Comparison of ENCODE assay signal across 1 cellular context in the genomic region with DNA sequence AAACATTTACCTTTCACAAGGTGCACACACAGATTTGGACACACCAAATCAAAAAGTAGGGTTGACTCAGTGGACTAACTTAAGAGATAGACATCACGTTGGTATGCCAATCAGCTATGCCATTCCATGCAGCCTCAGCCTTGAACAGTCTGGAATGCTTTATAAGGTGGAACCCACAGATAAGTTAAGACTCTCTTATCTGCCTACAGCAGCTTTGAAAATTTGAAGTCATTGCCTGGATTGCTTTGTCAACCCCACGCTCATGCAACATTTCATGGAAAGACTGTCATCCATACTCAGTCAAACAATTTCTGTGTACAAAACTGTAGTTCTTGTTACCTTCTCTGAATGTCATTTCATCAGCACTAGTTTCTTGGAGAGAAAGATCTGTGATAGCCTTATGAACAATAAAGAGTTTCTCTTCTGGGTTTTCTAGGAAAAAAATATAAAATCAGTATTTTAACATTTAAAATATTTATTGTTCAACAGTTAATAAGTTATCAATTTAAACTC.
A peak's percentile ranks its signal among the peaks of the same experiment; 100 is the strongest.
TF ChIP-seq lines count a peak whose summit lies in the region.

No MANE protein-coding gene starts in this region.

TF ChIP-seq in K562, 482 proteins besides CTCF, POLR2A, EP300 and RAD21 (continued from another document):
- TF ChIP-seq, protein P1, sequence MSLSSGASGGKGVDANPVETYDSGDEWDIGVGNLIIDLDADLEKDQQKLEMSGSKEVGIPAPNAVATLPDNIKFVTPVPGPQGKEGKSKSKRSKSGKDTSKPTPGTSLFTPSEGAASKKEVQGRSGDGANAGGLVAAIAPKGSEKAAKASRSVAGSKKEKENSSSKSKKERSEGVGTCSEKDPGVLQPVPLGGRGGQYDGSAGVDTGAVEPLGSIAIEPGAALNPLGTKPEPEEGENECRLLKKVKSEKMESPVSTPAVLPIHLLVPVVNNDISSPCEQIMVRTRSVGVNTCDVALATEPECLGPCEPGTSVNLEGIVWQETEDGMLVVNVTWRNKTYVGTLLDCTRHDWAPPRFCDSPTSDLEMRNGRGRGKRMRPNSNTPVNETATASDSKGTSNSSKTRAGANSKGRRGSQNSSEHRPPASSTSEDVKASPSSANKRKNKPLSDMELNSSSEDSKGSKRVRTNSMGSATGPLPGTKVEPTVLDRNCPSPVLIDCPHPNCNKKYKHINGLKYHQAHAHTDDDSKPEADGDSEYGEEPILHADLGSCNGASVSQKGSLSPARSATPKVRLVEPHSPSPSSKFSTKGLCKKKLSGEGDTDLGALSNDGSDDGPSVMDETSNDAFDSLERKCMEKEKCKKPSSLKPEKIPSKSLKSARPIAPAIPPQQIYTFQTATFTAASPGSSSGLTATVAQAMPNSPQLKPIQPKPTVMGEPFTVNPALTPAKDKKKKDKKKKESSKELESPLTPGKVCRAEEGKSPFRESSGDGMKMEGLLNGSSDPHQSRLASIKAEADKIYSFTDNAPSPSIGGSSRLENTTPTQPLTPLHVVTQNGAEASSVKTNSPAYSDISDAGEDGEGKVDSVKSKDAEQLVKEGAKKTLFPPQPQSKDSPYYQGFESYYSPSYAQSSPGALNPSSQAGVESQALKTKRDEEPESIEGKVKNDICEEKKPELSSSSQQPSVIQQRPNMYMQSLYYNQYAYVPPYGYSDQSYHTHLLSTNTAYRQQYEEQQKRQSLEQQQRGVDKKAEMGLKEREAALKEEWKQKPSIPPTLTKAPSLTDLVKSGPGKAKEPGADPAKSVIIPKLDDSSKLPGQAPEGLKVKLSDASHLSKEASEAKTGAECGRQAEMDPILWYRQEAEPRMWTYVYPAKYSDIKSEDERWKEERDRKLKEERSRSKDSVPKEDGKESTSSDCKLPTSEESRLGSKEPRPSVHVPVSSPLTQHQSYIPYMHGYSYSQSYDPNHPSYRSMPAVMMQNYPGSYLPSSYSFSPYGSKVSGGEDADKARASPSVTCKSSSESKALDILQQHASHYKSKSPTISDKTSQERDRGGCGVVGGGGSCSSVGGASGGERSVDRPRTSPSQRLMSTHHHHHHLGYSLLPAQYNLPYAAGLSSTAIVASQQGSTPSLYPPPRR (CRISPR knock-in tag; IDR thresholded peaks at IDR 0.05; ENCODE audit: borderline replicate concordance), result peak; percentile 28; the same call in 1 of the 2 replicates
- TF ChIP-seq, protein P2, sequence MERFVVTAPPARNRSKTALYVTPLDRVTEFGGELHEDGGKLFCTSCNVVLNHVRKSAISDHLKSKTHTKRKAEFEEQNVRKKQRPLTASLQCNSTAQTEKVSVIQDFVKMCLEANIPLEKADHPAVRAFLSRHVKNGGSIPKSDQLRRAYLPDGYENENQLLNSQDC (CRISPR knock-in tag; IDR thresholded peaks at IDR 0.05), result 0 out of 2 replicates have a peak, but pooled peaks have one; percentile 18
- TF ChIP-seq LCOR (CRISPR knock-in tag; IDR thresholded peaks at IDR 0.05), result 0 out of 2 replicates have a peak, but pooled peaks have one; percentile 48
- TF ChIP-seq DNMT1 (IDR thresholded peaks at IDR 0.05), result 0 out of 2 replicates have a peak, but pooled peaks have one; percentile 17
- TF ChIP-seq TARDBP (IDR thresholded peaks at IDR 0.05), result peak; percentile 98
- no peak; the same call in 1 of the 2 replicates for TF ChIP-seq ZNF263 (CRISPR knock-in tag; IDR thresholded peaks at IDR 0.05; ENCODE audit: borderline replicate concordance)
- peak; percentile 96 for TF ChIP-seq FOSL1 (tag; conservative IDR thresholded peaks at IDR 0.05)
- peak; percentile 92 for TF ChIP-seq JUN (IDR thresholded peaks at IDR 0.05; ENCODE audit: borderline replicate concordance, low read depth, low read length)
- no peak for TF ChIP-seq JUN (CRISPR knock-in tag; IDR thresholded peaks at IDR 0.05; ENCODE audit: borderline replicate concordance)
- TF ChIP-seq TBL1XR1 (IDR thresholded peaks at IDR 0.05; ENCODE audit: low read length in 2 of 2), result peak in 1 of 2 experiments; percentile 98; a peak in 2 of 4 replicates
- no peak for TF ChIP-seq YBX1 (IDR thresholded peaks at IDR 0.05)
- TF ChIP-seq, protein P3, sequence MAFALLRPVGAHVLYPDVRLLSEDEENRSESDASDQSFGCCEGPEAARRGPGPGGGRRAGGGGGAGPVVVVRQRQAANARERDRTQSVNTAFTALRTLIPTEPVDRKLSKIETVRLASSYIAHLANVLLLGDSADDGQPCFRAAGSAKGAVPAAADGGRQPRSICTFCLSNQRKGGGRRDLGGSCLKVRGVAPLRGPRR (CRISPR knock-in tag; IDR thresholded peaks at IDR 0.05), result no peak
- peak; percentile 17 to 94; a peak in 2 of 4 replicates for TF ChIP-seq FOXA3 (CRISPR knock-in tag; conservative IDR thresholded peaks at IDR 0.05 in 1 of 2, IDR thresholded peaks at IDR 0.05 in 1 of 2)
- TF ChIP-seq ZNF282 (CRISPR knock-in tag; IDR thresholded peaks at IDR 0.05), result no peak
- TF ChIP-seq SETDB1 (IDR thresholded peaks at IDR 0.05; ENCODE audit: low read length), result no peak
- TF ChIP-seq, protein P4, sequence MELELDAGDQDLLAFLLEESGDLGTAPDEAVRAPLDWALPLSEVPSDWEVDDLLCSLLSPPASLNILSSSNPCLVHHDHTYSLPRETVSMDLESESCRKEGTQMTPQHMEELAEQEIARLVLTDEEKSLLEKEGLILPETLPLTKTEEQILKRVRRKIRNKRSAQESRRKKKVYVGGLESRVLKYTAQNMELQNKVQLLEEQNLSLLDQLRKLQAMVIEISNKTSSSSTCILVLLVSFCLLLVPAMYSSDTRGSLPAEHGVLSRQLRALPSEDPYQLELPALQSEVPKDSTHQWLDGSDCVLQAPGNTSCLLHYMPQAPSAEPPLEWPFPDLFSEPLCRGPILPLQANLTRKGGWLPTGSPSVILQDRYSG (tag; conservative IDR thresholded peaks at IDR 0.05; ENCODE audit: low read depth), result peak; percentile 83
- TF ChIP-seq SNIP1 (IDR thresholded peaks at IDR 0.05; ENCODE audit: low read depth), result no peak
- peak; percentile 21; the same call in 1 of the 2 replicates for TF ChIP-seq MEF2A (IDR thresholded peaks at IDR 0.05; ENCODE audit: control insufficient read depth, low read depth, low read length)
- no peak for TF ChIP-seq ZZZ3 (IDR thresholded peaks at IDR 0.05)
- TF ChIP-seq ZNF57 (CRISPR knock-in tag; IDR thresholded peaks at IDR 0.05), result no peak
- TF ChIP-seq ASH1L (IDR thresholded peaks at IDR 0.05; ENCODE audit: borderline replicate concordance, low read depth, partially characterized antibody), result no peak
- peak; percentile 51; the same call in 1 of the 2 replicates for TF ChIP-seq BHLHE40 (IDR thresholded peaks at IDR 0.05; ENCODE audit: low read length)
- peak; percentile 87 for TF ChIP-seq ZNF311 (CRISPR knock-in tag; IDR thresholded peaks at IDR 0.05)
- no peak for TF ChIP-seq CHD1 (IDR thresholded peaks at IDR 0.05; ENCODE audit: low read length)
- TF ChIP-seq HDAC3 (IDR thresholded peaks at IDR 0.05; ENCODE audit: borderline replicate concordance, partially characterized antibody), result peak; percentile 98
- peak; percentile 99 for TF ChIP-seq HMGN3 (IDR thresholded peaks at IDR 0.05; ENCODE audit: borderline replicate concordance, extremely low read depth, insufficient read length, low read depth, low read length)
- TF ChIP-seq, protein P5, sequence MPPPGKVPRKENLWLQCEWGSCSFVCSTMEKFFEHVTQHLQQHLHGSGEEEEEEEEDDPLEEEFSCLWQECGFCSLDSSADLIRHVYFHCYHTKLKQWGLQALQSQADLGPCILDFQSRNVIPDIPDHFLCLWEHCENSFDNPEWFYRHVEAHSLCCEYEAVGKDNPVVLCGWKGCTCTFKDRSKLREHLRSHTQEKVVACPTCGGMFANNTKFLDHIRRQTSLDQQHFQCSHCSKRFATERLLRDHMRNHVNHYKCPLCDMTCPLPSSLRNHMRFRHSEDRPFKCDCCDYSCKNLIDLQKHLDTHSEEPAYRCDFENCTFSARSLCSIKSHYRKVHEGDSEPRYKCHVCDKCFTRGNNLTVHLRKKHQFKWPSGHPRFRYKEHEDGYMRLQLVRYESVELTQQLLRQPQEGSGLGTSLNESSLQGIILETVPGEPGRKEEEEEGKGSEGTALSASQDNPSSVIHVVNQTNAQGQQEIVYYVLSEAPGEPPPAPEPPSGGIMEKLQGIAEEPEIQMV (tag; conservative IDR thresholded peaks at IDR 0.05; ENCODE audit: low read depth), result 0 out of 2 replicates have a peak, but pooled peaks have one; percentile 52
- TF ChIP-seq ZNF507 (tag; conservative IDR thresholded peaks at IDR 0.05), result no peak
- peak; percentile 96 to 100 for TF ChIP-seq RCOR1 (IDR thresholded peaks at IDR 0.05; ENCODE audit: borderline replicate concordance in 1 of 2, low read depth in 2 of 2, low read length in 2 of 2)
- peak; percentile 94 for TF ChIP-seq FOXJ2 (tag; IDR thresholded peaks at IDR 0.05)
- TF ChIP-seq MTA2 (IDR thresholded peaks at IDR 0.05; ENCODE audit: low read depth), result peak; percentile 100
- no peak for TF ChIP-seq EWSR1 (IDR thresholded peaks at IDR 0.05; ENCODE audit: borderline replicate concordance, low read depth, partially characterized antibody)
- no peak for TF ChIP-seq ZFPM2 (CRISPR knock-in tag; IDR thresholded peaks at IDR 0.05)
- TF ChIP-seq, protein P6, sequence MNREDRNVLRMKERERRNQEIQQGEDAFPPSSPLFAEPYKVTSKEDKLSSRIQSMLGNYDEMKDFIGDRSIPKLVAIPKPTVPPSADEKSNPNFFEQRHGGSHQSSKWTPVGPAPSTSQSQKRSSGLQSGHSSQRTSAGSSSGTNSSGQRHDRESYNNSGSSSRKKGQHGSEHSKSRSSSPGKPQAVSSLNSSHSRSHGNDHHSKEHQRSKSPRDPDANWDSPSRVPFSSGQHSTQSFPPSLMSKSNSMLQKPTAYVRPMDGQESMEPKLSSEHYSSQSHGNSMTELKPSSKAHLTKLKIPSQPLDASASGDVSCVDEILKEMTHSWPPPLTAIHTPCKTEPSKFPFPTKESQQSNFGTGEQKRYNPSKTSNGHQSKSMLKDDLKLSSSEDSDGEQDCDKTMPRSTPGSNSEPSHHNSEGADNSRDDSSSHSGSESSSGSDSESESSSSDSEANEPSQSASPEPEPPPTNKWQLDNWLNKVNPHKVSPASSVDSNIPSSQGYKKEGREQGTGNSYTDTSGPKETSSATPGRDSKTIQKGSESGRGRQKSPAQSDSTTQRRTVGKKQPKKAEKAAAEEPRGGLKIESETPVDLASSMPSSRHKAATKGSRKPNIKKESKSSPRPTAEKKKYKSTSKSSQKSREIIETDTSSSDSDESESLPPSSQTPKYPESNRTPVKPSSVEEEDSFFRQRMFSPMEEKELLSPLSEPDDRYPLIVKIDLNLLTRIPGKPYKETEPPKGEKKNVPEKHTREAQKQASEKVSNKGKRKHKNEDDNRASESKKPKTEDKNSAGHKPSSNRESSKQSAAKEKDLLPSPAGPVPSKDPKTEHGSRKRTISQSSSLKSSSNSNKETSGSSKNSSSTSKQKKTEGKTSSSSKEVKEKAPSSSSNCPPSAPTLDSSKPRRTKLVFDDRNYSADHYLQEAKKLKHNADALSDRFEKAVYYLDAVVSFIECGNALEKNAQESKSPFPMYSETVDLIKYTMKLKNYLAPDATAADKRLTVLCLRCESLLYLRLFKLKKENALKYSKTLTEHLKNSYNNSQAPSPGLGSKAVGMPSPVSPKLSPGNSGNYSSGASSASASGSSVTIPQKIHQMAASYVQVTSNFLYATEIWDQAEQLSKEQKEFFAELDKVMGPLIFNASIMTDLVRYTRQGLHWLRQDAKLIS (CRISPR knock-in tag; IDR thresholded peaks at IDR 0.05), result no peak
- TF ChIP-seq RBFOX2 (IDR thresholded peaks at IDR 0.05; ENCODE audit: low read depth, low read length), result no peak
- TF ChIP-seq SMARCA5 (IDR thresholded peaks at IDR 0.05), result no peak
- TF ChIP-seq, protein P7, sequence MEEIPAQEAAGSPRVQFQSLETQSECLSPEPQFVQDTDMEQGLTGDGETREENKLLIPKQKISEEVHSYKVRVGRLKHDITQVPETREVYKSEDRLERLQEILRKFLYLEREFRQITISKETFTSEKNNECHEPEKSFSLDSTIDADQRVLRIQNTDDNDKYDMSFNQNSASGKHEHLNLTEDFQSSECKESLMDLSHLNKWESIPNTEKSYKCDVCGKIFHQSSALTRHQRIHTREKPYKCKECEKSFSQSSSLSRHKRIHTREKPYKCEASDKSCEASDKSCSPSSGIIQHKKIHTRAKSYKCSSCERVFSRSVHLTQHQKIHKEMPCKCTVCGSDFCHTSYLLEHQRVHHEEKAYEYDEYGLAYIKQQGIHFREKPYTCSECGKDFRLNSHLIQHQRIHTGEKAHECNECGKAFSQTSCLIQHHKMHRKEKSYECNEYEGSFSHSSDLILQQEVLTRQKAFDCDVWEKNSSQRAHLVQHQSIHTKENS (CRISPR knock-in tag; IDR thresholded peaks at IDR 0.05), result no peak
- no peak for TF ChIP-seq PTRF (tag; IDR thresholded peaks at IDR 0.05)
- peak; percentile 97 for TF ChIP-seq MTA3 (IDR thresholded peaks at IDR 0.05; ENCODE audit: borderline replicate concordance)
- no peak for TF ChIP-seq PCBP1 (IDR thresholded peaks at IDR 0.05; ENCODE audit: low read depth, low read length, poor library complexity, severe bottlenecking)
- TF ChIP-seq KDM5B (IDR thresholded peaks at IDR 0.05; ENCODE audit: insufficient replicate concordance, low read depth, low read length), result no peak
- TF ChIP-seq, protein P8, sequence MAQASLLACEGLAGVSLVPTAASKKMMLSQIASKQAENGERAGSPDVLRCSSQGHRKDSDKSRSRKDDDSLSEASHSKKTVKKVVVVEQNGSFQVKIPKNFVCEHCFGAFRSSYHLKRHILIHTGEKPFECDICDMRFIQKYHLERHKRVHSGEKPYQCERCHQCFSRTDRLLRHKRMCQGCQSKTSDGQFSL (CRISPR knock-in tag; IDR thresholded peaks at IDR 0.05), result no peak
- TF ChIP-seq, protein P8 (tag; IDR thresholded peaks at IDR 0.05), result no peak
- no peak for TF ChIP-seq SAFB2 (IDR thresholded peaks at IDR 0.05; ENCODE audit: borderline replicate concordance, low read depth, low read length, severe bottlenecking)
